Comparison of ENCODE assay signal across 8 cellular contexts in genomic region chr1:235642021-235642942, GRCh38. TPM values are rescaled to one million over a fixed set of nuclear protein-coding genes. Genes with fewer than 3 reads are reported as not detected.
A peak's percentile ranks its signal among the peaks of the same experiment; 100 is the strongest.
DNase-seq lines count a peak whose midpoint lies in the region; ATAC-seq and TF ChIP-seq lines count a peak whose summit lies in the region.

No MANE protein-coding gene starts in this region.

- WGBS in endodermal cell (ENCODE audit: insufficient coverage in 1 of 2, insufficient read length in 1 of 2), 2 experiments: 66 to 75% methylated on average over 23 to 46 of the region's 46 CpGs

- CTCF ChIA-PET in Calu3 (lab: Charles Lee): interaction anchor here (0.8 to 1.3 kb wide), 2 partner anchors 12 to 138 kb away, joined by 3 read pairs; partner anchors contain the start of gene B3GALNT2

- no peaks in the 10 kb centered on the region for H3K9me3 ChIP-seq in endodermal cell (ENCODE audit: control insufficient read depth, low read length)

- H3K4me1 Mint-ChIP-seq in Calu3 (ENCODE audit: low read depth, unreplicated experiment): peaks cover 24% of the 10 kb centered on the region
- peaks cover 64% of the 10 kb centered on the region for H3K4me1 Mint-ChIP-seq in activated CD4-positive, alpha-beta T cell treated with anti-CD3 and anti-CD28 coated beads, Interleukin-2, amount 10 ng/mL, durations not matched to agents 24 days and 14 days
- H3K4me1 Mint-ChIP-seq in endodermal cell: peaks cover 29% of the 10 kb centered on the region

- ATAC-seq in GM21825 (IDR thresholded peaks at IDR 0.05; ENCODE audit: unreplicated experiment): peak; percentile 60

- DNase-seq in Calu3 (peak; percentile 71), NCI-H1092 treated with DMSO at 0.1 percent for 48 hours (lab: John Stamatoyannopoulos, UW) (peak; percentile 70), endodermal cell (peak; percentile 84), NCI-H524 treated with DMSO at 0.1 percent for 48 hours (lab: John Stamatoyannopoulos, UW) (no peak), retina (no peak)
- DNase-seq in activated CD4-positive, alpha-beta T cell treated with anti-CD3 and anti-CD28 coated beads, Interleukin-2, amount 10 ng/mL, durations not matched to agents 24 days and 14 days: peak; percentile 93
- peak; percentile 45 for DNase-seq in stimulated activated CD4-positive, alpha-beta T cell treated with anti-CD3 and anti-CD28 coated beads, Interleukin-2, amount 100 ng/mL, for 4 hours (ENCODE audit: low read depth)

- H3K27me3 ChIP-seq in endodermal cell (ENCODE audit: control insufficient read depth, insufficient read depth, low read length, poor library complexity, severe bottlenecking): peaks cover 21% of the 10 kb centered on the region

- peaks cover 15% of the 10 kb centered on the region for H3K36me3 Mint-ChIP-seq in Calu3 (ENCODE audit: insufficient read depth, unreplicated experiment)
- peaks cover 25% of the 10 kb centered on the region for H3K36me3 Mint-ChIP-seq in activated CD4-positive, alpha-beta T cell treated with anti-CD3 and anti-CD28 coated beads, Interleukin-2, amount 10 ng/mL, durations not matched to agents 24 days and 14 days (ENCODE audit: low read depth)
- H3K36me3 Mint-ChIP-seq in endodermal cell (ENCODE audit: low read depth): no peaks in the 10 kb centered on the region

- H3K27ac Mint-ChIP-seq in Calu3 (ENCODE audit: unreplicated experiment) (peak overlapping the region; percentile 45), endodermal cell (peak overlapping the region; percentile 46)
- H3K27ac Mint-ChIP-seq in activated CD4-positive, alpha-beta T cell treated with anti-CD3 and anti-CD28 coated beads, Interleukin-2, amount 10 ng/mL, durations not matched to agents 24 days and 14 days: peak overlapping the region; percentile 99

- H3K9ac ChIP-seq in endodermal cell (ENCODE audit: extremely low read depth, low read length, poor library complexity, severe bottlenecking): no peak overlapping the region

- H3K4me3 ChIP-seq in endodermal cell (ENCODE audit: low read length): no peak overlapping the region

- H3K4me3 Mint-ChIP-seq in Calu3 (ENCODE audit: low read depth, unreplicated experiment) (peak overlapping the region; percentile 72), endodermal cell (no peak overlapping the region)
- H3K4me3 Mint-ChIP-seq in activated CD4-positive, alpha-beta T cell treated with anti-CD3 and anti-CD28 coated beads, Interleukin-2, amount 10 ng/mL, durations not matched to agents 24 days and 14 days: peak overlapping the region; percentile 87

- no TSS peak for BruUV-seq in Calu3 (replicated peaks; lab: Mats Ljungman, UMichigan)

- H3K27me3 Mint-ChIP-seq in Calu3 (ENCODE audit: unreplicated experiment): no peaks in the 10 kb centered on the region
- H3K27me3 Mint-ChIP-seq in activated CD4-positive, alpha-beta T cell treated with anti-CD3 and anti-CD28 coated beads, Interleukin-2, amount 10 ng/mL, durations not matched to agents 24 days and 14 days: peaks cover 23% of the 10 kb centered on the region
- H3K27me3 Mint-ChIP-seq in endodermal cell (ENCODE audit: insufficient read depth): peaks cover 17% of the 10 kb centered on the region

- TF ChIP-seq CTCF in Calu3 (IDR thresholded peaks at IDR 0.05; ENCODE audit: unreplicated experiment) (no peak), endodermal cell (conservative IDR thresholded peaks at IDR 0.05) (no peak)

- peaks cover 6% of the 10 kb centered on the region for H3K4me1 ChIP-seq in endodermal cell (ENCODE audit: control insufficient read depth, insufficient read depth, low read length)

- no peaks in the 10 kb centered on the region for H3K36me3 ChIP-seq in endodermal cell (ENCODE audit: control insufficient read depth, insufficient read depth, low read length)

- intact Hi-C loops in Calu3 (cut with micrococcal nuclease; ENCODE audit: unreplicated experiment): no loop called here
- intact Hi-C loops in activated CD4-positive, alpha-beta T cell treated with anti-CD3 and anti-CD28 coated beads, Interleukin-2, amount 10 ng/mL, durations not matched to agents 24 days and 14 days (cut with micrococcal nuclease): loop anchor here (1.0 to 5.0 kb wide), 8 partner anchors 10 to 500 kb away; partner anchors contain the start of genes ARID4B, B3GALNT2, GGPS1 and GPR137B

- no peaks in the 10 kb centered on the region for H3K9me3 Mint-ChIP-seq in Calu3 (ENCODE audit: low read depth, unreplicated experiment)
- no peaks in the 10 kb centered on the region for H3K9me3 Mint-ChIP-seq in activated CD4-positive, alpha-beta T cell treated with anti-CD3 and anti-CD28 coated beads, Interleukin-2, amount 10 ng/mL, durations not matched to agents 24 days and 14 days
- H3K9me3 Mint-ChIP-seq in endodermal cell: no peaks in the 10 kb centered on the region

- H3K27ac ChIP-seq in endodermal cell (ENCODE audit: low read depth, low read length): no peak overlapping the region

RNA-seq across cellular contexts. Expression of gene GNG4, which starts 7.3 kb away (rescaled TPM):
- total RNA-seq in Calu3 (2022) (11.6 and 18.4 TPM in 2 replicates), endodermal cell (10 to 100 TPM; 13.5 to 14.2 TPM)
- total RNA-seq in activated CD4-positive, alpha-beta T cell treated with anti-CD3 and anti-CD28 coated beads, Interleukin-2, amount 10 ng/mL, durations not matched to agents 24 days and 14 days: 76.2 and 77.2 TPM in 2 replicates
- polyA plus RNA-seq in endodermal cell (2013, experiment 1 of 2): 23.3 TPM
- polyA plus RNA-seq in endodermal cell (2013, experiment 2 of 2): 22.1 TPM

Comparison
In these comparisons a context has a peak if more than half of its experiments do, and no peak if none do; other contexts are left out.
1. DNase-seq: peak in Calu3 (single experiment), NCI-H1092 treated with DMSO at 0.1 percent for 48 hours (single experiment), activated CD4-positive, alpha-beta T cell treated with anti-CD3 and anti-CD28 coated beads, Interleukin-2, amount 10 ng/mL, durations not matched to agents 24 days and 14 days (single experiment), endodermal cell (single experiment) and stimulated activated CD4-positive, alpha-beta T cell treated with anti-CD3 and anti-CD28 coated beads, Interleukin-2, amount 100 ng/mL, for 4 hours (single experiment); none in NCI-H524 treated with DMSO at 0.1 percent for 48 hours (single experiment) and retina (single experiment).
2. H3K27ac Mint-ChIP-seq: peak in every context shown above with its lines; median percentile 99 in activated CD4-positive, alpha-beta T cell treated with anti-CD3 and anti-CD28 coated beads, Interleukin-2, amount 10 ng/mL, durations not matched to agents 24 days and 14 days; 46 in endodermal cell; 45 in Calu3.